ENCODE assay signal across 1 cellular context in genomic region chr1:170660281-170660713, GRCh38.
A peak's percentile ranks its signal among the peaks of the same experiment; 100 is the strongest.
TF ChIP-seq lines count a peak whose summit lies in the region.

No MANE protein-coding gene starts in this region.

TF ChIP-seq in H1, 55 proteins besides CTCF, POLR2A, EP300 and RAD21:
- TF ChIP-seq CTBP2 (IDR thresholded peaks at IDR 0.05; ENCODE audit: borderline replicate concordance, insufficient read depth, insufficient read length, low read length) = no peak
- TF ChIP-seq ATF2 (IDR thresholded peaks at IDR 0.05; ENCODE audit: low read length) = no peak
- no peak for TF ChIP-seq HDAC6 (IDR thresholded peaks at IDR 0.05; ENCODE audit: low read depth, low read length)
- TF ChIP-seq TBP (IDR thresholded peaks at IDR 0.05; ENCODE audit: low read depth, low read length) = no peak
- peak; percentile 85 for TF ChIP-seq SUZ12 (IDR thresholded peaks at IDR 0.05; ENCODE audit: low read length)
- no peak for TF ChIP-seq BRCA1 (IDR thresholded peaks at IDR 0.05; ENCODE audit: low read depth, low read length)
- TF ChIP-seq EZH2 (IDR thresholded peaks at IDR 0.05; ENCODE audit: low read depth, low read length, severe bottlenecking) = peak; percentile 96
- TF ChIP-seq SIRT6 (IDR thresholded peaks at IDR 0.05; ENCODE audit: low read length) = no peak
TF ChIP-seq in H1: peak in this region for 2.
